8 cellular contexts compared by ENCODE assay signal in the genomic region with DNA sequence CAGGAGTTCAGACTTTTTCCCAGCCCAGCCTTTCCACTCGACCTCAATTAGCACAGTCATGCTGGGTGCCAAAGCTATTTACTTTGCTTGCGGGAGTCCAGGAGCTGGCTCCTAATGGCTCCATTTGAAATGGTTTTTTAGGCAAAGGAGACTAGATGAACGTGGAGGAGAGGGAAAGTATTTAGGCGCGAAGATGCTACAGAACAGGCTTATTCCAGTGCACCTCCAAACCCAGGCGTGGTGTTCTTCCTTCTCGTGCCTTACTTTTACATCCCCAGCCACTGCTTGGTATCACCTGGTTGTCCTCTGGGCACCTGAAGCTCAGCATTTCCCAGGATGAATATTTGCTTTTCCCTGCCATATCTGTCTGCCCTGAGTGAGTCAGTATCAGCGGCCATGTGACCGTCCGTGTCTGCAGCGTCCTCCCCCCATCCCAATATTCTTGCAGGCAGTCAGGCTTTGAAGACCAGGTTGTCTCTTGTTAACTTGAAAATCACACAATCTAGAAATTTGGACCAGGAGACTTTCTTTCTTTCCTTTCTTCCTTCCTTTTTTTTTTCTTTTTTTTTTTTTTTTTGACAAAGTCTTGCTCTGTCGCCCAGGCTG.
DNase-seq lines count a peak whose midpoint lies in the region; ATAC-seq and TF ChIP-seq lines count a peak whose summit lies in the region.

No MANE protein-coding gene starts in this region.

- no peaks in the 10 kb centered on the region for H3K36me3 ChIP-seq in mammary epithelial cell (ENCODE audit: insufficient read depth, low read length)

- no peaks in the 10 kb centered on the region for H3K27me3 ChIP-seq in mammary epithelial cell (ENCODE audit: insufficient read depth, low read length)

- no peaks in the 10 kb centered on the region for H3K9me3 ChIP-seq in mammary epithelial cell (replicated peaks; ENCODE audit: insufficient read depth, low read length)

- no peaks in the 10 kb centered on the region for H4K20me1 ChIP-seq in mammary epithelial cell (ENCODE audit: insufficient read depth, low read length)

- no peak for ATAC-seq in GM19455 (IDR thresholded peaks at IDR 0.05; ENCODE audit: unreplicated experiment)

- no peak for TF ChIP-seq CTCF in mammary epithelial cell (conservative IDR thresholded peaks at IDR 0.05 in 1 of 2, IDR thresholded peaks at IDR 0.05 in 1 of 2; ENCODE audit: extremely low read depth in 1 of 2, insufficient read depth in 1 of 2, low read depth in 1 of 2, low read length in 2 of 2)

- H3K27ac ChIP-seq in mammary epithelial cell (ENCODE audit: insufficient read depth, low read depth, low read length) = peak overlapping the region; percentile 91

- intact Hi-C loops in mammary epithelial cell (cut with micrococcal nuclease) = loop anchor here (5.0 kb wide), 2 partner anchors 72 to 398 kb away; no protein-coding TSS in a partner anchor

- peak overlapping the region; percentile 33 for H3K9ac ChIP-seq in mammary epithelial cell (ENCODE audit: insufficient read depth, low read length)

- H3K4me3 ChIP-seq in mammary epithelial cell (replicated peaks in 1 of 3; ENCODE audit: insufficient read depth in 1 of 3, low read depth in 2 of 3, low read length in 3 of 3) = no peak overlapping the region

- H3K4me2 ChIP-seq in mammary epithelial cell (ENCODE audit: insufficient read depth, low read depth, low read length) = peak overlapping the region; percentile 47

- peaks cover 14% of the 10 kb centered on the region for H3K4me1 ChIP-seq in mammary epithelial cell (ENCODE audit: insufficient read depth, low read length)

- CTCF ChIA-PET in mammary epithelial cell (lab: Charles Lee; ENCODE audit: low non-redundant PET) = interaction anchor here (0.7 kb wide), 1 partner anchor 101 kb away, joined by 3 read pairs; no protein-coding TSS in a partner anchor

- 88% methylated on average over 9 of the region's 12 CpGs for WGBS in mammary epithelial cell (ENCODE audit: low coverage, missing lambda C conversion rate)

- dilution Hi-C loops in mammary epithelial cell (cut with HindIII; ENCODE audit: low sequenced_read_pairs) = no loop called here

- in situ Hi-C loops in mammary epithelial cell (cut with MboI; ENCODE audit: low sequenced_read_pairs in 2 of 2) (no loop called here), KBM-7 (cut with MboI; ENCODE audit: low pct_unique_long_range_greater_than_20kb, low sequenced_read_pairs) (no loop called here)

- BruUV-seq in mammary epithelial cell (replicated peaks; lab: Mats Ljungman, UMichigan) = no TSS peak

- peak; percentile 78 for DNase-seq in DMS53 (lab: John Stamatoyannopoulos, UW)
- DNase-seq in NCI-H187 treated with DMSO at 0.1 percent for 48 hours (lab: John Stamatoyannopoulos, UW) = peak; percentile 69
- no peak for DNase-seq in mammary epithelial cell
- DNase-seq in myocyte (ENCODE audit: low read depth) = peak; percentile 57
- DNase-seq in MV-4-11 (lab: John Stamatoyannopoulos, UW) = no peak
- no peak for DNase-seq in T1000 (lab: John Stamatoyannopoulos, UW)
- DNase-seq in KBM-7 = no peak

- H2AFZ ChIP-seq in mammary epithelial cell (ENCODE audit: low read depth, low read length) = peak overlapping the region; percentile 95

- no peaks in the 10 kb centered on the region for H3K79me2 ChIP-seq in mammary epithelial cell (ENCODE audit: insufficient read depth, low read length)

Comparison
In these comparisons a context has a peak if more than half of its experiments do, and no peak if none do; other contexts are left out.
1. DNase-seq: peak in DMS53 (single experiment), NCI-H187 treated with DMSO at 0.1 percent for 48 hours (single experiment) and myocyte (single experiment); none in mammary epithelial cell (single experiment), MV-4-11 (single experiment), T1000 (single experiment) and KBM-7 (single experiment).